ENCODE assay signal across 9 cellular contexts in the genomic region with DNA sequence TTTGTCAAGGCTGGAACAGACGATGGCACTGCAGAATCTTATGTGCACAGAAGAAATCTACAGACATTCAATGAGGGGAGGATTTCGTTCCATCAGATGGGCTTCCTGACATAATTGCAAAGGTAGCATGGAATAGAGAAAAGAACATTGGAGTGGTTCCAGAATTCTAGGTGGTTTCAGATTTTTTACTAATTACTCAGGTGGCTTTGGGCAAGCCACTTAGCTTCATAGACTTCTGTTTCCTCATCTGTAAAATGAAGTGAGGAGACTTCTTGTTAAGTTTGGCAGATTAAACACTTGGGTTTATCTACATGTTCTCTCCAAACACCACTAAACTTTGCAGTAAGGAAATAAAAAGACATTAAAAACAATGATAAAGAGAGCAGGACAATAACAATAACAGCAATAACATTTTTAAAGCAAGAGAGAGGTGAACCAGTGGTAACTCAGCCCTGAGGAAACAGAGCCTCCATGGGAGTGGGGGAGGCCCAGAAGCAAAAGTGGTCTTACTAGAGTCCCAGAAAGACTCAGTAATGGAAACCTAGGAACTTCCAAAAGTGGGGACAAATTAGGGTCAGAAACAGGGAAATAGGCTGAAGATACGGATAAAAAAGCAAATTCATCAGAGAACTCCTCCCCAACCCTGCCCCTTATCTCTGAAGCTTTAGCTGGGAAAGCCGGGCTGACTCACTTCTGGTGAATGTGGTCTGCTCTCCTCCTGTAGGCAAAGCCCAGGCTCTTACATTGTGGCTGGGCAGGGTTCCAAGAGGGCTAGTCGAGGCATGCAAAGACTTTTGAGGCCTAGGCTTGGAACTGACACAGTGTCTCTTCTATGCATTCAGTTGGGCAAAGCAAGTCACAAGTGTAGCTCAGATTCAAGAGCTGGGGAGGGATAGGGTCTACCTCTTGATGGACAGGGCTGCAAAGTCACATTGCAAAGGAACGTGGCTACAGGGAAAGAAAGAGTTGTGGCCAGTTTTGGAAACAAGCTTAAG. TPM values are rescaled to one million over a fixed set of nuclear protein-coding genes. Genes with fewer than 3 reads are reported as not detected.
A peak's percentile ranks its signal among the peaks of the same experiment; 100 is the strongest.
DNase-seq lines count a peak whose midpoint lies in the region; ATAC-seq and TF ChIP-seq lines count a peak whose summit lies in the region.
"Had no signal": no experiment of that assay in that cellular context is flagged by ENCODE, and none has a peak within 500 bp of the region (broad histone marks: within the 10 kb centered on the region; RNA-seq: fewer than 3 reads in every experiment).

No MANE protein-coding gene starts in this region.

- peak; percentile 25; the same call in 1 of the 2 replicates for TF ChIP-seq RAD21 in HCT116 (IDR thresholded peaks at IDR 0.05; ENCODE audit: low read depth)

- CTCF ChIA-PET in HCT116 (lab: Charles Lee): interaction anchor here (1.3 to 2.7 kb wide), 4 partner anchors 52 to 285 kb away, joined by 3 to 12 read pairs (median 6); no protein-coding TSS in a partner anchor

- TF ChIP-seq CTCF in HCT116 (IDR thresholded peaks at IDR 0.05 in 2 of 3, conservative IDR thresholded peaks at IDR 0.05 in 1 of 3; ENCODE audit: borderline replicate concordance in 1 of 3, insufficient read depth in 1 of 3, low read depth in 2 of 3, low read length in 2 of 3) (no peak), left ventricle myocardium inferior (IDR thresholded peaks at IDR 0.05; ENCODE audit: borderline replicate concordance) (no peak), GM13976 (IDR thresholded peaks at IDR 0.05; ENCODE audit: borderline replicate concordance, control extremely low read depth, extremely low read depth, insufficient read depth, missing control alignments) (no peak)

- H3K9me2 ChIP-seq in HCT116 (ENCODE audit: insufficient read depth): no peaks in the 10 kb centered on the region

- H3K27me3 ChIP-seq in HCT116 (ENCODE audit: insufficient read depth, low read length) (no peaks in the 10 kb centered on the region), left ventricle myocardium inferior (ENCODE audit: low read depth) (no peaks in the 10 kb centered on the region)

- no peaks in the 10 kb centered on the region for H4K20me1 ChIP-seq in HCT116 (ENCODE audit: insufficient read depth)

- DNase-seq in DMS153 (lab: John Stamatoyannopoulos, UW): peak; percentile 84
- DNase-seq in HCT116 (ENCODE audit: low read depth, low spot score): peak; percentile 90
- DNase-seq in NCI-H187 treated with DMSO at 0.1 percent for 48 hours (lab: John Stamatoyannopoulos, UW): peak; percentile 25
- DNase-seq in activated T-cell treated with anti-CD3 and anti-CD28 coated beads for 4 hours: peak; percentile 7
- DNase-seq in left ventricle myocardium inferior: peak; percentile 30
- DNase-seq in stimulated activated CD4-positive, alpha-beta T cell treated with anti-CD3 and anti-CD28 coated beads, Interleukin-4, amount 100 ng/mL, for 1 hour: peak; percentile 50
- no peak for DNase-seq in NCI-H82 treated with DMSO at 0.1 percent for 48 hours (lab: John Stamatoyannopoulos, UW; ENCODE audit: unreplicated experiment)
- no peak for DNase-seq in GM13976 (ENCODE audit: low spot score)
- DNase-seq: naive B cell had no signal

- H3K9ac ChIP-seq in HCT116 (ENCODE audit: low read length): peak overlapping the region; percentile 61

- peak overlapping the region; percentile 87 for H3K4me2 ChIP-seq in HCT116 (ENCODE audit: low read length)

- POLR2A ChIA-PET in HCT116 (lab: Charles Lee): interaction anchor here (0.7 to 1.2 kb wide), 3 partner anchors 111 to 966 kb away, joined by 3 read pairs; partner anchors contain the start of gene PLK2

- BruUV-seq in HCT116 (replicated peaks; lab: Mats Ljungman, UMichigan): TSS peak; percentile 96

- H3K36me3 ChIP-seq in HCT116 (ENCODE audit: control insufficient read depth in 1 of 2, insufficient read depth in 2 of 2, low read length in 2 of 2) (no peaks in the 10 kb centered on the region), left ventricle myocardium inferior (no peaks in the 10 kb centered on the region)

- H3K27ac ChIP-seq in HCT116 (ENCODE audit: low read depth, low read length) (peak overlapping the region; percentile 75), left ventricle myocardium inferior (replicated peaks) (no peak overlapping the region)

- RAD21 ChIA-PET in HCT116 (lab: Charles Lee; ENCODE audit: low non-redundant PET in 1 of 2, low total read pairs in 2 of 2, uncharacterized antibody in 2 of 2, unreplicated experiment in 2 of 2): interaction anchor here (1.0 to 1.5 kb wide), 4 partner anchors 59 to 285 kb away, joined by 3 to 4 read pairs (median 4); no protein-coding TSS in a partner anchor

- H3K4me1 ChIP-seq in HCT116 (ENCODE audit: control insufficient read depth in 1 of 2, insufficient read depth in 2 of 2, low read length in 2 of 2): peaks cover 40 to 56% of the 10 kb centered on the region in 2 experiments
- peaks cover 15% of the 10 kb centered on the region for H3K4me1 ChIP-seq in left ventricle myocardium inferior

- H2AFZ ChIP-seq in HCT116 (ENCODE audit: low read depth, low read length, poor library complexity, severe bottlenecking): peak overlapping the region; percentile 84

- no peaks in the 10 kb centered on the region for H3K79me2 ChIP-seq in HCT116 (ENCODE audit: insufficient read depth, low read length)

- H3K9me3 ChIP-seq in HCT116 (ENCODE audit: control insufficient read depth in 1 of 2, insufficient read depth in 1 of 2, low read depth in 1 of 2, low read length in 2 of 2) (no peaks in the 10 kb centered on the region), left ventricle myocardium inferior (replicated peaks) (no peaks in the 10 kb centered on the region)

- intact Hi-C loops in HCT116 (cut with micrococcal nuclease) (loop anchor here (1.0 kb wide), 1 partner anchor 195 kb away; no protein-coding TSS in a partner anchor), left ventricle myocardium inferior (cut with micrococcal nuclease) (loop anchor here (10.0 kb wide), 2 partner anchors 200 to 280 kb away; no protein-coding TSS in a partner anchor)

- no peak for TF ChIP-seq POLR2A in HCT116 (IDR thresholded peaks at IDR 0.05; ENCODE audit: borderline replicate concordance, extremely low read depth, insufficient read depth, insufficient read length)

- peak; percentile 92 for ATAC-seq in HCT116

- in situ Hi-C loops in GM13976 (cut with MboI; ENCODE audit: low sequenced_read_pairs, unreplicated experiment): no loop called here

- peak overlapping the region; percentile 2 to 47; a peak in 3 of 4 replicates for H3K4me3 ChIP-seq in HCT116 (replicated peaks in 1 of 2; ENCODE audit: low read depth in 1 of 2, low read length in 2 of 2)
- H3K4me3 ChIP-seq in left ventricle myocardium inferior: no peak overlapping the region

TF ChIP-seq in HCT116, 20 proteins besides CTCF, POLR2A, EP300 and RAD21 (continues in another document):
- TF ChIP-seq SP1 (IDR thresholded peaks at IDR 0.05; ENCODE audit: low read depth) (peak; percentile 90), SRF (IDR thresholded peaks at IDR 0.05; ENCODE audit: low read depth) (no peak; the same call in 1 of the 2 replicates), JUND (IDR thresholded peaks at IDR 0.05) (peak; percentile 90), CEBPB (IDR thresholded peaks at IDR 0.05; ENCODE audit: low read depth) (peak; percentile 58; the same call in 1 of the 2 replicates), ELF1 (IDR thresholded peaks at IDR 0.05; ENCODE audit: borderline replicate concordance, low read depth) (no peak), YY1 (IDR thresholded peaks at IDR 0.05; ENCODE audit: extremely low read depth, insufficient replicate concordance, low read depth, low read length) (no peak), EGR1 (IDR thresholded peaks at IDR 0.05; ENCODE audit: low read depth) (no peak), EZH2 (IDR thresholded peaks at IDR 0.05) (no peak)
- TF ChIP-seq, protein P1, sequence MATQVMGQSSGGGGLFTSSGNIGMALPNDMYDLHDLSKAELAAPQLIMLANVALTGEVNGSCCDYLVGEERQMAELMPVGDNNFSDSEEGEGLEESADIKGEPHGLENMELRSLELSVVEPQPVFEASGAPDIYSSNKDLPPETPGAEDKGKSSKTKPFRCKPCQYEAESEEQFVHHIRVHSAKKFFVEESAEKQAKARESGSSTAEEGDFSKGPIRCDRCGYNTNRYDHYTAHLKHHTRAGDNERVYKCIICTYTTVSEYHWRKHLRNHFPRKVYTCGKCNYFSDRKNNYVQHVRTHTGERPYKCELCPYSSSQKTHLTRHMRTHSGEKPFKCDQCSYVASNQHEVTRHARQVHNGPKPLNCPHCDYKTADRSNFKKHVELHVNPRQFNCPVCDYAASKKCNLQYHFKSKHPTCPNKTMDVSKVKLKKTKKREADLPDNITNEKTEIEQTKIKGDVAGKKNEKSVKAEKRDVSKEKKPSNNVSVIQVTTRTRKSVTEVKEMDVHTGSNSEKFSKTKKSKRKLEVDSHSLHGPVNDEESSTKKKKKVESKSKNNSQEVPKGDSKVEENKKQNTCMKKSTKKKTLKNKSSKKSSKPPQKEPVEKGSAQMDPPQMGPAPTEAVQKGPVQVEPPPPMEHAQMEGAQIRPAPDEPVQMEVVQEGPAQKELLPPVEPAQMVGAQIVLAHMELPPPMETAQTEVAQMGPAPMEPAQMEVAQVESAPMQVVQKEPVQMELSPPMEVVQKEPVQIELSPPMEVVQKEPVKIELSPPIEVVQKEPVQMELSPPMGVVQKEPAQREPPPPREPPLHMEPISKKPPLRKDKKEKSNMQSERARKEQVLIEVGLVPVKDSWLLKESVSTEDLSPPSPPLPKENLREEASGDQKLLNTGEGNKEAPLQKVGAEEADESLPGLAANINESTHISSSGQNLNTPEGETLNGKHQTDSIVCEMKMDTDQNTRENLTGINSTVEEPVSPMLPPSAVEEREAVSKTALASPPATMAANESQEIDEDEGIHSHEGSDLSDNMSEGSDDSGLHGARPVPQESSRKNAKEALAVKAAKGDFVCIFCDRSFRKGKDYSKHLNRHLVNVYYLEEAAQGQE (IDR thresholded peaks at IDR 0.05; ENCODE audit: low read depth): no peak
- TF ChIP-seq, protein P2, sequence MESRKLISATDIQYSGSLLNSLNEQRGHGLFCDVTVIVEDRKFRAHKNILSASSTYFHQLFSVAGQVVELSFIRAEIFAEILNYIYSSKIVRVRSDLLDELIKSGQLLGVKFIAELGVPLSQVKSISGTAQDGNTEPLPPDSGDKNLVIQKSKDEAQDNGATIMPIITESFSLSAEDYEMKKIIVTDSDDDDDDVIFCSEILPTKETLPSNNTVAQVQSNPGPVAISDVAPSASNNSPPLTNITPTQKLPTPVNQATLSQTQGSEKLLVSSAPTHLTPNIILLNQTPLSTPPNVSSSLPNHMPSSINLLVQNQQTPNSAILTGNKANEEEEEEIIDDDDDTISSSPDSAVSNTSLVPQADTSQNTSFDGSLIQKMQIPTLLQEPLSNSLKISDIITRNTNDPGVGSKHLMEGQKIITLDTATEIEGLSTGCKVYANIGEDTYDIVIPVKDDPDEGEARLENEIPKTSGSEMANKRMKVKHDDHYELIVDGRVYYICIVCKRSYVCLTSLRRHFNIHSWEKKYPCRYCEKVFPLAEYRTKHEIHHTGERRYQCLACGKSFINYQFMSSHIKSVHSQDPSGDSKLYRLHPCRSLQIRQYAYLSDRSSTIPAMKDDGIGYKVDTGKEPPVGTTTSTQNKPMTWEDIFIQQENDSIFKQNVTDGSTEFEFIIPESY (IDR thresholded peaks at IDR 0.05; ENCODE audit: extremely low read depth, insufficient replicate concordance, low read length): no peak

RNA-seq across cellular contexts. Expression of gene ACTBL2, which starts 11.8 kb away (rescaled TPM):
- 0.07 TPM for total RNA-seq in HCT116 (2021; ENCODE audit: unreplicated experiment)
- polyA plus RNA-seq in HCT116 (2012): 0.03 TPM in 1 of 2 replicates, not detected in the other
- not detected for total RNA-seq in left ventricle myocardium inferior

Comparison
In these comparisons a context has a peak if more than half of its experiments do, and no peak if none do; other contexts are left out.
1. DNase-seq: peak in DMS153 (single experiment), HCT116 (single experiment), NCI-H187 treated with DMSO at 0.1 percent for 48 hours (single experiment), activated T-cell treated with anti-CD3 and anti-CD28 coated beads for 4 hours (single experiment), left ventricle myocardium inferior (single experiment) and stimulated activated CD4-positive, alpha-beta T cell treated with anti-CD3 and anti-CD28 coated beads, Interleukin-4, amount 100 ng/mL, for 1 hour (single experiment); none in NCI-H82 treated with DMSO at 0.1 percent for 48 hours (single experiment) and GM13976 (single experiment).